ENCODE assay signal across 8 cellular contexts in genomic region chr1:228212966-228213844, GRCh38. TPM values are rescaled to one million over a fixed set of nuclear protein-coding genes. Genes with fewer than 3 reads are reported as not detected.
DNase-seq lines count a peak whose midpoint lies in the region; ATAC-seq and TF ChIP-seq lines count a peak whose summit lies in the region.

No MANE protein-coding gene starts in this region.

- H3K23ac ChIP-seq in trophoblast cell (ENCODE audit: low read length) = no peak overlapping the region

- H2BK5ac ChIP-seq in trophoblast cell (ENCODE audit: low read depth, low read length, poor library complexity) = no peak overlapping the region

- H4K8ac ChIP-seq in trophoblast cell (ENCODE audit: low read depth, low read length) = peak overlapping the region; percentile 40

- peak overlapping the region; percentile 95 for H3K4me2 ChIP-seq in trophoblast cell (ENCODE audit: low read length)

- H2AFZ ChIP-seq in trophoblast cell (ENCODE audit: insufficient read depth, low read length, poor library complexity) = peak overlapping the region; percentile 27

- H3K14ac ChIP-seq in trophoblast cell (ENCODE audit: low read length) = peak overlapping the region; percentile 28

- H3K9me3 ChIP-seq in MG63 (no peaks in the 10 kb centered on the region), trophoblast cell (ENCODE audit: insufficient read depth, low read depth, low read length) (peaks cover 12% of the 10 kb centered on the region), tibial nerve (no peaks in the 10 kb centered on the region)

- H3K36me3 ChIP-seq in MG63 (no peaks in the 10 kb centered on the region), trophoblast cell (ENCODE audit: control insufficient read depth in 1 of 2, insufficient read depth in 2 of 2, low read length in 2 of 2) (peaks cover 6 to 9% of the 10 kb centered on the region in 2 experiments), tibial nerve (no peaks in the 10 kb centered on the region)

- H3K4me3 ChIP-seq in MG63 = peak overlapping the region; percentile 53
- peak overlapping the region; percentile 74 for H3K4me3 ChIP-seq in trophoblast cell (ENCODE audit: low read depth, low read length)
- peak overlapping the region; percentile 31 to 49 (median 42) for H3K4me3 ChIP-seq in tibial nerve

- TF ChIP-seq EP300 in tibial nerve (IDR thresholded peaks at IDR 0.05) = peak in 1 of 2 donors; percentile 43

- H4K12ac ChIP-seq in trophoblast cell (ENCODE audit: low read depth, low read length) = no peak overlapping the region

- H3K4ac ChIP-seq in trophoblast cell (ENCODE audit: low read depth, low read length) = no peak overlapping the region

- peak overlapping the region; percentile 12 for H2BK120ac ChIP-seq in trophoblast cell (ENCODE audit: insufficient read depth, low read length, poor library complexity)

- DNase-seq in ELR (ENCODE audit: low read depth) = peak; percentile 86
- DNase-seq in HCEC 1CT = peak; percentile 70
- peak; percentile 91 for DNase-seq in MG63
- peak; percentile 76 for DNase-seq in SK-N-DZ (ENCODE audit: low spot score)
- DNase-seq in activated naive CD4-positive, alpha-beta T cell treated with anti-CD3 and anti-CD28 coated beads, Interleukin-2, amount 50 U/mL, for 16 hours = peak; percentile 93
- DNase-seq in Right ventricle myocardium superior = peak; percentile 90
- DNase-seq in trophoblast cell = peak; percentile 61 to 80
- DNase-seq in tibial nerve (ENCODE audit: low spot score in 2 of 2) = peak; percentile 65 to 66

- H2BK12ac ChIP-seq in trophoblast cell (ENCODE audit: low read length) = no peak overlapping the region

- H3K27ac ChIP-seq in trophoblast cell (ENCODE audit: low read depth, low read length) (no peak overlapping the region), tibial nerve (peak overlapping the region in 1 of 4 donors; percentile 42)

- peak overlapping the region; percentile 70 for H3K18ac ChIP-seq in trophoblast cell (ENCODE audit: low read length)

- peak; percentile 39 to 76 (median 61) for TF ChIP-seq CTCF in tibial nerve (IDR thresholded peaks at IDR 0.05)

- no peak for TF ChIP-seq POLR2A in tibial nerve (IDR thresholded peaks at IDR 0.05)

- H3K4me1 ChIP-seq in trophoblast cell (ENCODE audit: control insufficient read depth in 1 of 2, insufficient read depth in 2 of 2, low read length in 2 of 2) (peaks cover 6 to 12% of the 10 kb centered on the region in 2 experiments), tibial nerve (peaks cover 0 to 20% (median 6%) of the 10 kb centered on the region in 4 donors)

- H3K9ac ChIP-seq in trophoblast cell (ENCODE audit: low read length) = peak overlapping the region; percentile 24

- WGBS in trophoblast cell (ENCODE audit: extremely low coverage, insufficient coverage, insufficient read length) = no CpG with 5 or more reads among the region's 67 CpGs
- 1% methylated on average over 46 of the region's 67 CpGs for WGBS in tibial nerve, 2 donors

- ATAC-seq in Right ventricle myocardium superior (ENCODE audit: poor library complexity) = peak; percentile 58

- H3K79me2 ChIP-seq in trophoblast cell (ENCODE audit: control insufficient read depth, insufficient read depth, low read length, poor library complexity) = no peaks in the 10 kb centered on the region

- H2AK5ac ChIP-seq in trophoblast cell (ENCODE audit: low read length) = no peak overlapping the region

- no peaks in the 10 kb centered on the region for H3K27me3 ChIP-seq in MG63
- peaks cover 10% of the 10 kb centered on the region for H3K27me3 ChIP-seq in trophoblast cell (ENCODE audit: insufficient read depth, low read length)
- H3K27me3 ChIP-seq in tibial nerve = peaks cover 0 to 17% of the 10 kb centered on the region in 2 donors

- peak overlapping the region; percentile 38 for H4K91ac ChIP-seq in trophoblast cell (ENCODE audit: low read depth, low read length)

- intact Hi-C loops in Right ventricle myocardium superior (cut with DNase I) = no loop called here

- peaks cover 6% of the 10 kb centered on the region for H3K79me1 ChIP-seq in trophoblast cell (ENCODE audit: low read length)

RNA-seq across cellular contexts. Expression of gene OBSCN, which starts 5.4 kb away (rescaled TPM):
- 1.8 and 2.8 TPM in 2 replicates for total RNA-seq in MG63 (2014; rRNA removed; shearing (Covaris generic); ENCODE audit: low replicate concordance)
- 6.6 and 8.7 TPM in 2 replicates for polyA plus RNA-seq in SK-N-DZ (2014; cell fraction: cytosol; rRNA removed)
- polyA plus RNA-seq in SK-N-DZ (2014; cell fraction: nucleus; rRNA removed) = 28.2 and 34.2 TPM in 2 replicates
- total RNA-seq in Right ventricle myocardium superior = 316 TPM
- polyA plus RNA-seq in trophoblast cell (2013) = 6.4 and 7.0 TPM in 2 replicates
- total RNA-seq in tibial nerve = 10 to 100 TPM in 3 of 4 donors, 1 to 10 TPM in 1; 8.5 to 22.6 (median 19.0) TPM

RNA-seq across cellular contexts. Expression of gene IBA57, which starts 47.6 kb away (rescaled TPM):
- total RNA-seq in MG63 (2014; rRNA removed; shearing (Covaris generic); ENCODE audit: low replicate concordance) = 2.0 and 19.4 TPM in 2 replicates
- polyA plus RNA-seq in SK-N-DZ (2014; cell fraction: cytosol; rRNA removed) = 4.7 and 4.8 TPM in 2 replicates
- 2.9 and 5.6 TPM in 2 replicates for polyA plus RNA-seq in SK-N-DZ (2014; cell fraction: nucleus; rRNA removed)
- total RNA-seq in Right ventricle myocardium superior (14.8 TPM), tibial nerve (10 to 100 TPM in 1 of 4 donors, 1 to 10 TPM in 3; 5.5 to 17.8 (median 9.2) TPM)
- 1.2 and 1.4 TPM in 2 replicates for polyA plus RNA-seq in trophoblast cell (2013)

Comparison
In these comparisons a context has a peak if more than half of its experiments do, and no peak if none do; other contexts are left out.
1. RNA of gene OBSCN, which starts 5.4 kb away (total RNA-seq): 316 TPM in Right ventricle myocardium superior (single experiment); 8.5 to 22.6 TPM in tibial nerve and 1.8 to 2.8 TPM in MG63; every median in the first group is over 10 times any median in the second.
2. Peak in every context shown above with its lines, with median percentiles within 50 percentile points of each other: DNase-seq and H3K4me3 ChIP-seq.